Comparison of ENCODE assay signal across 7 cellular contexts in the genomic region with DNA sequence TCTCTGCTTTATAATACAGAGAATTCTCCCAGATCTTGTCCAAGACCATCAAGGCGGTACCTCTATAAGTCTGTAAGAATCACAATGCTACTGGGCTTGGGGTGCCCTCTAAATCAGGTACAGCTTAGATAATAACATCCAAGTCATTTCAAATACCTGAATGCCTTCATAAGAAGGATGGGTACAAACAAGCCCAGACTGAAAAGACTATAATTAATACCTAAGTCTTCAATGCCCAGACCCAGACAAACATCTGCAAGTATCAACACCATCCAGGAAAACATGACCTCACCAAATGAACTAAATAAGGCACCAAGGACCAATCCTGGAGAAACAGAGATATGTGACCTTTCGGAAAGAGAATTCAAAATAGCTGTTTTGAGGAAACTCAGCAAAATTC.
"Had no signal": no experiment of that assay in that cellular context is flagged by ENCODE, and none has a peak within 500 bp of the region (broad histone marks: within the 10 kb centered on the region; RNA-seq: fewer than 3 reads in every experiment).

No MANE protein-coding gene starts in this region.

- H3K4me3 Mint-ChIP-seq: IgD-negative memory B cell had no signal

- ATAC-seq: HepG2, K562 had no signal

- H3K4me3 ChIP-seq: K562 had no signal

- DNase-seq: IMR-90, KBM-7 had no signal

- H3K27ac ChIP-seq: HL-60 had no signal

- FAIRE-seq: HepG2, HTR-8/SVneo, K562 had no signal

- H3K27ac Mint-ChIP-seq: IgD-negative memory B cell had no signal

- H3K27me3 Mint-ChIP-seq: IgD-negative memory B cell had no signal
